In the genomic region with DNA sequence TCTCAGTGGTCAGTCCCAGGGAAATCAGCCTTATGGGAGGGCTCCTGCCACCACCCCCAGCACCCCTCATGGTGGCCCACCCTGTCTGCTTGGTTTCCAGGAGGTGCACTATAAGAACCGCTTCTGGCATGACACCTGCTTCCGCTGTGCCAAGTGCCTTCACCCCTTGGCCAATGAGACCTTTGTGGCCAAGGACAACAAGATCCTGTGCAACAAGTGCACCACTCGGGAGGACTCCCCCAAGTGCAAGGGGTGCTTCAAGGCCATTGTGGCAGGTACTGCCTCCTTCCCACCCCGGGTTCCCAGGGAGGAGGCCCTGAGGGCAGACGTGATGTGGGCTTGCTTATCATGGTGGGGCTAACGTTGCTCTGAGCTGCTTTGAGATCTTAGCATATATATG, we compare ENCODE assay signal across 21 cellular contexts.
"Had no signal": no experiment of that assay in that cellular context is flagged by ENCODE, and none has a peak within 500 bp of the region (broad histone marks: within the 10 kb centered on the region; RNA-seq: fewer than 3 reads in every experiment).

No MANE protein-coding gene starts in this region.

- H3K4me3 ChIP-seq: left lung, neural progenitor cell, prostate gland, SK-N-MC, spleen had no signal

- H3K36me3 ChIP-seq: breast epithelium, left lung, neural progenitor cell, prostate gland had no signal

- DNase-seq: activated CD4-positive, alpha-beta T cell treated with anti-CD3 and anti-CD28 coated beads for 48 hours; activated CD4-positive, CD25-positive, alpha-beta regulatory T cell; activated CD8-positive, alpha-beta T cell treated with anti-CD3 and anti-CD28 coated beads, Interleukin-2, amount 10 ng/mL, durations not matched to agents 7 days and 5 days; activated naive CD4-positive, alpha-beta T cell treated with anti-CD3 and anti-CD28 coated beads for 36 hours; activated T-cell treated with anti-CD3 and anti-CD28 coated beads, Interleukin-2, amount 50 U/mL, for 4 hours; effector CD4-positive, alpha-beta T cell; foreskin fibroblast; glutamatergic neuron; kidney; left lung; naive thymus-derived CD4-positive, alpha-beta T cell; spleen; stimulated activated CD4-positive, alpha-beta T cell treated with anti-CD3 and anti-CD28 coated beads, Interleukin-4, amount 100 ng/mL, for 4 hours; substantia nigra; upper lobe of left lung had no signal

- H3K27me3 ChIP-seq: left lung, neural progenitor cell, upper lobe of left lung had no signal

- H3K9me3 ChIP-seq: breast epithelium, left lung, prostate gland, spleen, upper lobe of left lung had no signal

- H3K4me1 ChIP-seq: breast epithelium, neural progenitor cell, prostate gland had no signal

- H3K27ac ChIP-seq: left lung, neural progenitor cell, prostate gland, SK-N-MC, spleen had no signal

- ATAC-seq: activated CD8-positive, alpha-beta T cell treated with anti-CD3 and anti-CD28 coated beads, Interleukin-2, amount 10 ng/mL, durations not matched to agents 7 days and 5 days; activated T-cell treated with anti-CD3 and anti-CD28 coated beads, Interleukin-2, amount 50 U/mL, for 4 hours; left lung; naive thymus-derived CD4-positive, alpha-beta T cell; sciatic nerve; stimulated activated memory B cell treated with anti-CD40 and anti-IgM and Interleukin-4, amounts not matched to agents 10 μg/mL and 1 μg/mL and 100 μg/mL, for 72 hours had no signal
